27 cellular contexts compared by ENCODE assay signal in genomic region chr11:132960273-132960672, GRCh38.
"Had no signal": no experiment of that assay in that cellular context is flagged by ENCODE, and none has a peak within 500 bp of the region (broad histone marks: within the 10 kb centered on the region; RNA-seq: fewer than 3 reads in every experiment).

No MANE protein-coding gene starts in this region.

- H3K4me1 ChIP-seq: pancreas, prostate gland, uterus had no signal

- H3K4me3 ChIP-seq: pancreas, prostate gland, spleen had no signal

- H3K36me3 ChIP-seq: brain microvascular endothelial cell, pancreas, prostate gland, spleen, uterus had no signal

- H3K36me3 Mint-ChIP-seq: activated naive CD4-positive, alpha-beta T cell treated with anti-CD3 and anti-CD28 coated beads, Interleukin-2, amount 10 ng/mL, durations not matched to agents 7 days and 5 days; activated naive CD8-positive, alpha-beta T cell treated with anti-CD3 and anti-CD28 coated beads, Interleukin-2, amount 10 ng/mL, durations not matched to agents 7 days and 5 days; mesothelial cell of epicardium; naive B cell; type B pancreatic cell had no signal

- H3K4me1 Mint-ChIP-seq: activated CD4-positive, alpha-beta memory T cell treated with anti-CD3 and anti-CD28 coated beads, Interleukin-2, amount 10 ng/mL, durations not matched to agents 7 days and 5 days; activated CD4-positive, alpha-beta T cell treated with anti-CD3 and anti-CD28 coated beads, Interleukin-2, amount 10 ng/mL, durations not matched to agents 7 days and 5 days; activated naive CD4-positive, alpha-beta T cell treated with anti-CD3 and anti-CD28 coated beads, Interleukin-2, amount 10 ng/mL, durations not matched to agents 7 days and 5 days; activated naive CD8-positive, alpha-beta T cell treated with anti-CD3 and anti-CD28 coated beads, Interleukin-2, amount 10 ng/mL, durations not matched to agents 7 days and 5 days; mesothelial cell of epicardium; naive B cell; T-helper 17 cell had no signal

- ATAC-seq: pancreas, T-helper 17 cell had no signal

- H3K4me3 Mint-ChIP-seq: activated CD4-positive, alpha-beta memory T cell treated with anti-CD3 and anti-CD28 coated beads, Interleukin-2, amount 10 ng/mL, durations not matched to agents 7 days and 5 days; activated CD4-positive, alpha-beta T cell treated with anti-CD3 and anti-CD28 coated beads, Interleukin-2, amount 10 ng/mL, durations not matched to agents 7 days and 5 days; activated naive CD4-positive, alpha-beta T cell treated with anti-CD3 and anti-CD28 coated beads, Interleukin-2, amount 10 ng/mL, durations not matched to agents 7 days and 5 days; activated naive CD8-positive, alpha-beta T cell treated with anti-CD3 and anti-CD28 coated beads, Interleukin-2, amount 10 ng/mL, durations not matched to agents 7 days and 5 days; activated T-cell treated with anti-CD3 and anti-CD28 coated beads, Interleukin-2, amount 50 U/mL, for 24 hours; dendritic cell treated with granulocyte-macrophage colony-stimulating factor and Interleukin-4, amounts not matched to agents 40 ng/mL and 50 ng/mL, for 4 days; mesothelial cell of epicardium; naive B cell; nephron progenitor cell; stimulated activated naive CD8-positive, alpha-beta T cell treated with anti-CD3 and anti-CD28 coated beads, Interleukin-15, Interleukin-2, amounts not matched to agents 100 ng/mL and 50 ng/mL, for 24 hours; T-helper 17 cell; type B pancreatic cell had no signal

- H3K27ac ChIP-seq: brain microvascular endothelial cell, epithelial cell of prostate, pancreas, prostate gland had no signal

- H3K9me3 Mint-ChIP-seq: activated CD4-positive, alpha-beta T cell treated with anti-CD3 and anti-CD28 coated beads, Interleukin-2, amount 10 ng/mL, durations not matched to agents 7 days and 5 days; activated T-cell treated with anti-CD3 and anti-CD28 coated beads, Interleukin-2, amount 50 U/mL, for 24 hours; dendritic cell treated with granulocyte-macrophage colony-stimulating factor and Interleukin-4, amounts not matched to agents 40 ng/mL and 50 ng/mL, for 4 days; nephron progenitor cell; type B pancreatic cell had no signal

- DNase-seq: activated CD4-positive, alpha-beta memory T cell treated with anti-CD3 and anti-CD28 coated beads, Interleukin-2, amount 10 ng/mL, durations not matched to agents 7 days and 5 days; activated CD4-positive, alpha-beta T cell treated with anti-CD3 and anti-CD28 coated beads for 1 hour; activated CD4-positive, alpha-beta T cell treated with anti-CD3 and anti-CD28 coated beads, Interleukin-2, amount 10 ng/mL, durations not matched to agents 7 days and 5 days; activated CD8-positive, alpha-beta memory T cell treated with anti-CD3 and anti-CD28 coated beads, Interleukin-2, amount 50 U/mL, for 48 hours; activated gamma-delta T cell; activated naive CD4-positive, alpha-beta T cell treated with anti-CD3 and anti-CD28 coated beads, Interleukin-2, amount 10 ng/mL, durations not matched to agents 7 days and 5 days; activated naive CD8-positive, alpha-beta T cell treated with anti-CD3 and anti-CD28 coated beads, Interleukin-2, amount 10 ng/mL, durations not matched to agents 7 days and 5 days; activated T-cell treated with anti-CD3 and anti-CD28 coated beads, Interleukin-2, amount 50 U/mL, for 24 hours; amniotic stem cell; brain microvascular endothelial cell; effector CD4-positive, alpha-beta T cell; islet precursor cell; mammary epithelial cell; naive B cell; nephron progenitor cell; pancreas; spleen; stimulated activated CD4-positive, alpha-beta T cell treated with anti-CD3 and anti-CD28 coated beads, Interleukin-2, amount 100 ng/mL, for 48 hours; T-helper 17 cell; T1000; uterus had no signal

- H3K9me3 ChIP-seq: pancreas, prostate gland, uterus had no signal

- H3K27ac Mint-ChIP-seq: activated CD4-positive, alpha-beta memory T cell treated with anti-CD3 and anti-CD28 coated beads, Interleukin-2, amount 10 ng/mL, durations not matched to agents 7 days and 5 days; activated CD4-positive, alpha-beta T cell treated with anti-CD3 and anti-CD28 coated beads, Interleukin-2, amount 10 ng/mL, durations not matched to agents 7 days and 5 days; activated naive CD4-positive, alpha-beta T cell treated with anti-CD3 and anti-CD28 coated beads, Interleukin-2, amount 10 ng/mL, durations not matched to agents 7 days and 5 days; activated naive CD8-positive, alpha-beta T cell treated with anti-CD3 and anti-CD28 coated beads, Interleukin-2, amount 10 ng/mL, durations not matched to agents 7 days and 5 days; activated T-cell treated with anti-CD3 and anti-CD28 coated beads, Interleukin-2, amount 50 U/mL, for 24 hours; dendritic cell treated with granulocyte-macrophage colony-stimulating factor and Interleukin-4, amounts not matched to agents 40 ng/mL and 50 ng/mL, for 4 days; mesothelial cell of epicardium; naive B cell; nephron progenitor cell; stimulated activated naive CD8-positive, alpha-beta T cell treated with anti-CD3 and anti-CD28 coated beads, Interleukin-15, Interleukin-2, amounts not matched to agents 100 ng/mL and 50 ng/mL, for 24 hours; T-helper 17 cell; type B pancreatic cell had no signal

- H3K27me3 ChIP-seq: brain microvascular endothelial cell, spleen, uterus had no signal

- H3K27me3 Mint-ChIP-seq: activated CD4-positive, alpha-beta memory T cell treated with anti-CD3 and anti-CD28 coated beads, Interleukin-2, amount 10 ng/mL, durations not matched to agents 7 days and 5 days; activated CD4-positive, alpha-beta T cell treated with anti-CD3 and anti-CD28 coated beads, Interleukin-2, amount 10 ng/mL, durations not matched to agents 7 days and 5 days; activated naive CD4-positive, alpha-beta T cell treated with anti-CD3 and anti-CD28 coated beads, Interleukin-2, amount 10 ng/mL, durations not matched to agents 7 days and 5 days; activated naive CD8-positive, alpha-beta T cell treated with anti-CD3 and anti-CD28 coated beads, Interleukin-2, amount 10 ng/mL, durations not matched to agents 7 days and 5 days; activated T-cell treated with anti-CD3 and anti-CD28 coated beads, Interleukin-2, amount 50 U/mL, for 24 hours; dendritic cell treated with granulocyte-macrophage colony-stimulating factor and Interleukin-4, amounts not matched to agents 40 ng/mL and 50 ng/mL, for 4 days; naive B cell; stimulated activated naive CD8-positive, alpha-beta T cell treated with anti-CD3 and anti-CD28 coated beads, Interleukin-15, Interleukin-2, amounts not matched to agents 100 ng/mL and 50 ng/mL, for 24 hours had no signal
